In the genomic region with DNA sequence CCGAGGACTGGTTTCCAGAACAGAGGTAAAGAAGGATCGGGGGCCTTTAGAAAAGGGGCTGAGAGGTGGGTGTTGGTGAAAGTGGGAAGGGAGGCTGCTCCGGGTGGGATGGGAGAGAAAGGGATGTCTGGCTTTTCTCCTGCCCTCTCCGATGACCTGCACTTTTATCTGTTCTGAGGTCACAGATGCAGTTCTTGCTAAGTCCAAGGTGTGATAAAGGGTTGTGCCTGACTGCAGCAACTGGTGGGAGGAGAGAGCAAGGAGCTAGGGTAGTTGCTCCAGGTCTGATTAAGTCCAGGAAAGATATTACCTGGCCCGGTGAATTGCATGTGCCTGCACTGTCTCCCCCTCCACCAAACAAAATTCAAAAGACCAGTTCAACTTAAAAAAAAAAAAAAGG, we compare ENCODE assay signal across 37 cellular contexts.
"Had no signal": no experiment of that assay in that cellular context is flagged by ENCODE, and none has a peak within 500 bp of the region (broad histone marks: within the 10 kb centered on the region; RNA-seq: fewer than 3 reads in every experiment).

No MANE protein-coding gene starts in this region.

- ATAC-seq: activated CD8-positive, alpha-beta T cell treated with anti-CD3 and anti-CD28 coated beads for 36 hours; activated naive CD8-positive, alpha-beta T cell treated with anti-CD3 and anti-CD28 coated beads, Interleukin-2, amount 50 U/mL, for 24 hours had no signal

- H3K27me3 Mint-ChIP-seq: activated B cell treated with CpG ODN at 0.5 μM for 24 hours, brain had no signal

- H3K27ac ChIP-seq: ascending aorta, cardiac muscle cell, VCaP had no signal

- DNase-seq: activated B cell treated with CpG ODN at 0.5 μM for 24 hours; activated CD4-positive, alpha-beta memory T cell treated with anti-CD3 and anti-CD28 coated beads for 36 hours; activated CD4-positive, alpha-beta T cell treated with anti-CD3 and anti-CD28 coated beads for 4 hours; activated CD4-positive, alpha-beta T cell treated with anti-CD3 and anti-CD28 coated beads, Interleukin-2, amount 10 ng/mL, durations not matched to agents 24 days and 14 days; activated CD4-positive, alpha-beta T cell treated with anti-CD3 and anti-CD28 coated beads, Interleukin-2, amount 50 U/mL, for 1 hour; activated CD4-positive, alpha-beta T cell treated with anti-CD3 and anti-CD28 coated beads, Interleukin-2, amount 50 U/mL, for 4 hours; activated CD4-positive, CD25-positive, alpha-beta regulatory T cell treated with anti-CD3 and anti-CD28 coated beads, Interleukin-2, amount 50 U/mL, for 72 hours; activated CD8-positive, alpha-beta memory T cell treated with anti-CD3 and anti-CD28 coated beads, Interleukin-2, amount 50 U/mL, for 4 hours; activated CD8-positive, alpha-beta T cell treated with anti-CD3 and anti-CD28 coated beads for 36 hours; activated effector memory CD4-positive, alpha-beta T cell treated with Interleukin-2 at 50 U/mL for 16 hours; activated gamma-delta T cell; activated naive CD4-positive, alpha-beta T cell treated with anti-CD3 and anti-CD28 coated beads, Interleukin-2, amount 10 ng/mL, durations not matched to agents 7 days and 5 days; activated naive CD4-positive, alpha-beta T cell treated with Interleukin-2 at 50 U/mL for 16 hours; activated naive CD8-positive, alpha-beta T cell treated with anti-CD3 and anti-CD28 coated beads, Interleukin-2, amount 10 ng/mL, durations not matched to agents 7 days and 5 days; activated naive CD8-positive, alpha-beta T cell treated with anti-CD3 and anti-CD28 coated beads, Interleukin-2, amount 50 U/mL, for 24 hours; activated T-cell treated with anti-CD3 and anti-CD28 coated beads for 4 hours; activated T-cell treated with anti-CD3 and anti-CD28 coated beads, Interleukin-2, amount 50 U/mL, for 1 hour; activated T-cell treated with anti-CD3 and anti-CD28 coated beads, Interleukin-2, amount 50 U/mL, for 48 hours; amygdala; anterior cingulate cortex; caudate nucleus; cerebellar nuclear complex; T-helper 1 cell; T-helper 2 cell; T-helper 9 cell had no signal

- H3K4me1 Mint-ChIP-seq: activated B cell treated with CpG ODN at 0.5 μM for 24 hours; activated CD4-positive, alpha-beta T cell treated with anti-CD3 and anti-CD28 coated beads, Interleukin-2, amount 10 ng/mL, durations not matched to agents 24 days and 14 days; activated naive CD4-positive, alpha-beta T cell treated with anti-CD3 and anti-CD28 coated beads, Interleukin-2, amount 10 ng/mL, durations not matched to agents 7 days and 5 days; activated naive CD4-positive, alpha-beta T cell treated with anti-CD3 and anti-CD28 coated beads, Interleukin-2, amount 50 U/mL, for 24 hours; activated naive CD8-positive, alpha-beta T cell treated with anti-CD3 and anti-CD28 coated beads, Interleukin-2, amount 10 ng/mL, durations not matched to agents 7 days and 5 days; activated naive CD8-positive, alpha-beta T cell treated with anti-CD3 and anti-CD28 coated beads, Interleukin-2, amount 50 U/mL, for 24 hours; brain; central memory CD8-positive, alpha-beta T cell had no signal

- H3K36me3 ChIP-seq: ascending aorta, cardiac muscle cell had no signal

- H3K36me3 Mint-ChIP-seq: activated CD4-positive, alpha-beta memory T cell treated with anti-CD3 and anti-CD28 coated beads for 36 hours; activated naive CD4-positive, alpha-beta T cell treated with anti-CD3 and anti-CD28 coated beads, Interleukin-2, amount 10 ng/mL, durations not matched to agents 7 days and 5 days; activated naive CD4-positive, alpha-beta T cell treated with anti-CD3 and anti-CD28 coated beads, Interleukin-2, amount 50 U/mL, for 24 hours; activated naive CD8-positive, alpha-beta T cell; activated naive CD8-positive, alpha-beta T cell treated with anti-CD3 and anti-CD28 coated beads, Interleukin-2, amount 10 ng/mL, durations not matched to agents 7 days and 5 days; brain had no signal

- H3K4me3 Mint-ChIP-seq: activated B cell treated with CpG ODN at 0.5 μM for 24 hours; activated CD4-positive, alpha-beta memory T cell treated with anti-CD3 and anti-CD28 coated beads for 36 hours; activated CD4-positive, alpha-beta T cell treated with anti-CD3 and anti-CD28 coated beads, Interleukin-2, amount 10 ng/mL, durations not matched to agents 24 days and 14 days; activated CD8-positive, alpha-beta T cell treated with anti-CD3 and anti-CD28 coated beads for 36 hours; activated naive CD4-positive, alpha-beta T cell treated with anti-CD3 and anti-CD28 coated beads, Interleukin-2, amount 10 ng/mL, durations not matched to agents 7 days and 5 days; activated naive CD4-positive, alpha-beta T cell treated with anti-CD3 and anti-CD28 coated beads, Interleukin-2, amount 50 U/mL, for 24 hours; activated naive CD8-positive, alpha-beta T cell; activated naive CD8-positive, alpha-beta T cell treated with anti-CD3 and anti-CD28 coated beads, Interleukin-2, amount 10 ng/mL, durations not matched to agents 7 days and 5 days; activated naive CD8-positive, alpha-beta T cell treated with anti-CD3 and anti-CD28 coated beads, Interleukin-2, amount 50 U/mL, for 24 hours; brain; central memory CD8-positive, alpha-beta T cell; T-helper 1 cell treated with Interleukin-12 subunit alpha and Interleukin-12 subunit beta and Interleukin-4 antibody, amounts not matched to agents 30 μg/mL and 1 μg/mL, for 36 hours; T-helper 2 cell treated with Interferon-gamma antibody and Interleukin-4, amounts not matched to agents 5 μg/mL and 100 μg/mL, for 36 hours had no signal

- H3K4me1 ChIP-seq: ascending aorta had no signal

- H3K27ac Mint-ChIP-seq: activated B cell treated with CpG ODN at 0.5 μM for 24 hours; activated CD4-positive, alpha-beta memory T cell treated with anti-CD3 and anti-CD28 coated beads for 36 hours; activated CD4-positive, alpha-beta T cell treated with anti-CD3 and anti-CD28 coated beads, Interleukin-2, amount 10 ng/mL, durations not matched to agents 24 days and 14 days; activated CD8-positive, alpha-beta T cell treated with anti-CD3 and anti-CD28 coated beads for 36 hours; activated naive CD4-positive, alpha-beta T cell treated with anti-CD3 and anti-CD28 coated beads, Interleukin-2, amount 10 ng/mL, durations not matched to agents 7 days and 5 days; activated naive CD4-positive, alpha-beta T cell treated with anti-CD3 and anti-CD28 coated beads, Interleukin-2, amount 50 U/mL, for 24 hours; activated naive CD8-positive, alpha-beta T cell; activated naive CD8-positive, alpha-beta T cell treated with anti-CD3 and anti-CD28 coated beads, Interleukin-2, amount 10 ng/mL, durations not matched to agents 7 days and 5 days; activated naive CD8-positive, alpha-beta T cell treated with anti-CD3 and anti-CD28 coated beads, Interleukin-2, amount 50 U/mL, for 24 hours; activated T-helper 2 cell treated with anti-CD3 and anti-CD28 coated beads, Interferon-gamma antibody, Interleukin-2, Interleukin-4, amounts not matched to agents 10 μg/mL and 5 μg/mL and 100 μg/mL, durations not matched to agents 14 hours and 24 hours and 36 hours; brain; T-helper 1 cell treated with Interleukin-12 subunit alpha and Interleukin-12 subunit beta and Interleukin-4 antibody, amounts not matched to agents 30 μg/mL and 1 μg/mL, for 36 hours; T-helper 2 cell treated with Interferon-gamma antibody and Interleukin-4, amounts not matched to agents 5 μg/mL and 100 μg/mL, for 36 hours had no signal

- H3K4me3 ChIP-seq: ascending aorta, cardiac muscle cell had no signal

- H3K9me3 ChIP-seq: ascending aorta had no signal

- H3K9me3 Mint-ChIP-seq: activated B cell treated with CpG ODN at 0.5 μM for 24 hours; activated CD4-positive, alpha-beta memory T cell treated with anti-CD3 and anti-CD28 coated beads for 36 hours; activated CD4-positive, alpha-beta T cell treated with anti-CD3 and anti-CD28 coated beads, Interleukin-2, amount 10 ng/mL, durations not matched to agents 24 days and 14 days; activated CD8-positive, alpha-beta T cell treated with anti-CD3 and anti-CD28 coated beads for 36 hours; activated naive CD4-positive, alpha-beta T cell treated with anti-CD3 and anti-CD28 coated beads, Interleukin-2, amount 10 ng/mL, durations not matched to agents 7 days and 5 days; activated naive CD4-positive, alpha-beta T cell treated with anti-CD3 and anti-CD28 coated beads, Interleukin-2, amount 50 U/mL, for 24 hours; activated naive CD8-positive, alpha-beta T cell treated with anti-CD3 and anti-CD28 coated beads, Interleukin-2, amount 50 U/mL, for 24 hours; activated T-helper 2 cell treated with anti-CD3 and anti-CD28 coated beads, Interferon-gamma antibody, Interleukin-2, Interleukin-4, amounts not matched to agents 10 μg/mL and 5 μg/mL and 100 μg/mL, durations not matched to agents 14 hours and 24 hours and 36 hours; central memory CD8-positive, alpha-beta T cell; T-helper 1 cell treated with Interleukin-12 subunit alpha and Interleukin-12 subunit beta and Interleukin-4 antibody, amounts not matched to agents 30 μg/mL and 1 μg/mL, for 36 hours; T-helper 2 cell treated with Interferon-gamma antibody and Interleukin-4, amounts not matched to agents 5 μg/mL and 100 μg/mL, for 36 hours had no signal

- H3K27me3 ChIP-seq: ascending aorta, cardiac muscle cell had no signal

- FAIRE-seq: bronchial epithelial cell, TTC549 had no signal
